25 cellular contexts compared by ENCODE assay signal in the genomic region with DNA sequence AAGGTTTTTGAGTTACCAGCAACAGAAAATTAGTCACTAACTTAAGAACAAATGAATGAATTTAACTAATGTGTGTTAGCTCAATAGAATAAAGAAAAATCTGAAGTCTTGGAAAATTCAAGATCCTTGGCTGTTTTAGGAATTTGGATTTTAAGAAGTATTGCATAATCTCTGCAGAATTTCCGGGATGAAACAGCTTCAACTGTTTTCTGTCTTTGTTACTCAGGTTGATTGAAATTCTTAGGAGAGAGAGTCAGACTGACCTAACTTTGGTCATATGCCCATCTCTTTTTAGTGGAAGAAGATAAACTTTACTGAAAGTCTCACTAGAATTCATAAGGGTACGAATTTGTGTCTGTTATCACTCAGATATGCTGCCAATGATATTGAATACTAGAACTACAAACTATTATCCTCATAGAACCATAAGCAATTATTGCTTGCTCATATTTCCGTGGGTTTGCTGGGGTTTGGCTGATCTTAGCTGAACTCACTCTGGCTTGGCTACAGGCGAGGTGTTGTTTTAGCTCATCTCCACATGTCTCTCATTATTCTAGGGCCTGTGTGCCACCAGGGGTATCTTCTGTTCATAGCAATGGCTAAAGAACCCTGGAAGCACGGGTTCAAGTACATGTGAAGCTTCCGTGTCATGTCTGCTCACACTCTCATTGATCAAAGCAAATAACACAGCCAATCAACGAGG.
DNase-seq lines count a peak whose midpoint lies in the region; ATAC-seq and TF ChIP-seq lines count a peak whose summit lies in the region.
"Had no signal": no experiment of that assay in that cellular context is flagged by ENCODE, and none has a peak within 500 bp of the region (broad histone marks: within the 10 kb centered on the region; RNA-seq: fewer than 3 reads in every experiment).

No MANE protein-coding gene starts in this region.

- peak; percentile 51 for DNase-seq in GM03348 (ENCODE audit: low spot score)
- DNase-seq in RWPE2 (ENCODE audit: low spot score): no peak
- DNase-seq in fibroblast of the aortic adventitia (ENCODE audit: low read depth): peak; percentile 68
- peak; percentile 45 for DNase-seq in renal cortical epithelial cell (ENCODE audit: low read depth)
- DNase-seq in activated gamma-delta T cell treated with Interleukin-2 at 50 U/mL for 16 hours: no peak
- DNase-seq in activated CD4-positive, alpha-beta T cell treated with anti-CD3 and anti-CD28 coated beads for 36 hours: no peak
- DNase-seq in glomerular visceral epithelial cell (ENCODE audit: extremely low spot score): no peak
- DNase-seq in GM10248 (ENCODE audit: extremely low spot score): no peak
- DNase-seq: activated CD4-positive, alpha-beta T cell treated with anti-CD3 and anti-CD28 coated beads for 48 hours; activated naive CD4-positive, alpha-beta T cell treated with anti-CD3 and anti-CD28 coated beads, Interleukin-2, amount 10 ng/mL, durations not matched to agents 7 days and 5 days; activated T-cell treated with anti-CD3 and anti-CD28 coated beads, Interleukin-2, amount 50 U/mL, for 72 hours; CD4-positive, CD25-positive, alpha-beta regulatory T cell; effector CD4-positive, alpha-beta T cell; erythroblast; H7; midbrain; NCI-H1930; NCI-H345; OCI-M1; SIG-M5; T-cell had no signal

- H3K36me3 Mint-ChIP-seq in activated CD4-positive, alpha-beta T cell treated with anti-CD3 and anti-CD28 coated beads for 36 hours (ENCODE audit: low read depth): no peaks in the 10 kb centered on the region
- H3K36me3 Mint-ChIP-seq: activated naive CD4-positive, alpha-beta T cell treated with anti-CD3 and anti-CD28 coated beads, Interleukin-2, amount 10 ng/mL, durations not matched to agents 7 days and 5 days; CD4-positive, CD25-positive, alpha-beta regulatory T cell; T-cell had no signal

- H3K27ac ChIP-seq in RWPE2 (ENCODE audit: poor library complexity, severe bottlenecking): no peak overlapping the region
- H3K27ac ChIP-seq: ascending aorta, KMS-11, parathyroid adenoma had no signal

- POLR2A ChIA-PET in activated CD4-positive, alpha-beta T cell treated with anti-CD3 and anti-CD28 coated beads for 36 hours (lab: Charles Lee): no interaction called here
- POLR2A ChIA-PET in GM10248 (lab: Yijun Ruan, JAX): no interaction called here

- ATAC-seq in RWPE2 (ENCODE audit: low read depth): peak; percentile 41; the same call in 2 of the 3 replicates
- no peak for ATAC-seq in activated CD4-positive, alpha-beta T cell treated with anti-CD3 and anti-CD28 coated beads for 36 hours
- ATAC-seq: activated T-cell treated with anti-CD3 and anti-CD28 coated beads, Interleukin-2, amount 50 U/mL, for 72 hours; natural killer cell treated with Interleukin-12 subunit alpha and Interleukin-12 subunit beta and Interleukin-15 and Interleukin-18, amount 100 ng/mL, for 72 hours; T-cell had no signal

- H3K4me1 Mint-ChIP-seq in activated CD4-positive, alpha-beta T cell treated with anti-CD3 and anti-CD28 coated beads for 36 hours: no peaks in the 10 kb centered on the region
- H3K4me1 Mint-ChIP-seq: activated naive CD4-positive, alpha-beta T cell treated with anti-CD3 and anti-CD28 coated beads, Interleukin-2, amount 10 ng/mL, durations not matched to agents 7 days and 5 days; CD4-positive, CD25-positive, alpha-beta regulatory T cell; T-cell had no signal

- H3K4me3 Mint-ChIP-seq in activated CD4-positive, alpha-beta T cell treated with anti-CD3 and anti-CD28 coated beads for 36 hours: no peak overlapping the region
- H3K4me3 Mint-ChIP-seq: activated naive CD4-positive, alpha-beta T cell treated with anti-CD3 and anti-CD28 coated beads, Interleukin-2, amount 10 ng/mL, durations not matched to agents 7 days and 5 days; activated T-cell treated with anti-CD3 and anti-CD28 coated beads, Interleukin-2, amount 50 U/mL, for 72 hours; CD4-positive, CD25-positive, alpha-beta regulatory T cell; natural killer cell treated with Interleukin-12 subunit alpha and Interleukin-12 subunit beta and Interleukin-15 and Interleukin-18, amount 100 ng/mL, for 72 hours; T-cell had no signal

- intact Hi-C loops in activated CD4-positive, alpha-beta T cell treated with anti-CD3 and anti-CD28 coated beads for 36 hours (cut with DNase I, micrococcal nuclease): no loop called here

- H3K4me3 ChIP-seq in RWPE2 (ENCODE audit: severe bottlenecking) (no peak overlapping the region), fibroblast of the aortic adventitia (ENCODE audit: low read depth, low read length) (no peak overlapping the region)
- H3K4me3 ChIP-seq: ascending aorta had no signal

- H3K9me3 ChIP-seq in RWPE2 (ENCODE audit: severe bottlenecking): no peaks in the 10 kb centered on the region
- H3K9me3 ChIP-seq: ascending aorta had no signal

- no peaks in the 10 kb centered on the region for H3K36me3 ChIP-seq in RWPE2 (ENCODE audit: low read depth)
- H3K36me3 ChIP-seq: ascending aorta had no signal

- H3K27me3 Mint-ChIP-seq in activated CD4-positive, alpha-beta T cell treated with anti-CD3 and anti-CD28 coated beads for 36 hours: no peaks in the 10 kb centered on the region
- H3K27me3 Mint-ChIP-seq: activated naive CD4-positive, alpha-beta T cell treated with anti-CD3 and anti-CD28 coated beads, Interleukin-2, amount 10 ng/mL, durations not matched to agents 7 days and 5 days; CD4-positive, CD25-positive, alpha-beta regulatory T cell; natural killer cell treated with Interleukin-12 subunit alpha and Interleukin-12 subunit beta and Interleukin-15 and Interleukin-18, amount 100 ng/mL, for 72 hours; T-cell had no signal

- TF ChIP-seq CTCF in RWPE2 (IDR thresholded peaks at IDR 0.05; ENCODE audit: poor library complexity, severe bottlenecking) (no peak), fibroblast of the aortic adventitia (IDR thresholded peaks at IDR 0.05; ENCODE audit: insufficient read depth, low read length) (no peak), GM10248 (IDR thresholded peaks at IDR 0.05; ENCODE audit: control extremely low read depth, extremely low read depth, low read depth, missing control alignments) (no peak)

- H3K27ac Mint-ChIP-seq in activated CD4-positive, alpha-beta T cell treated with anti-CD3 and anti-CD28 coated beads for 36 hours: no peak overlapping the region
- H3K27ac Mint-ChIP-seq: activated naive CD4-positive, alpha-beta T cell treated with anti-CD3 and anti-CD28 coated beads, Interleukin-2, amount 10 ng/mL, durations not matched to agents 7 days and 5 days; activated T-cell treated with anti-CD3 and anti-CD28 coated beads, Interleukin-2, amount 50 U/mL, for 72 hours; CD4-positive, CD25-positive, alpha-beta regulatory T cell; natural killer cell treated with Interleukin-12 subunit alpha and Interleukin-12 subunit beta and Interleukin-15 and Interleukin-18, amount 100 ng/mL, for 72 hours; T-cell had no signal

- peaks cover 26% of the 10 kb centered on the region for H3K27me3 ChIP-seq in RWPE2 (ENCODE audit: insufficient read depth, poor library complexity, severe bottlenecking)
- H3K27me3 ChIP-seq: ascending aorta had no signal

- H3K9me3 Mint-ChIP-seq in activated CD4-positive, alpha-beta T cell treated with anti-CD3 and anti-CD28 coated beads for 36 hours (ENCODE audit: low read depth): peaks cover 13% of the 10 kb centered on the region

- CTCF ChIA-PET in activated CD4-positive, alpha-beta T cell treated with anti-CD3 and anti-CD28 coated beads for 36 hours (lab: Charles Lee): no interaction called here
- CTCF ChIA-PET in GM10248 (lab: Yijun Ruan, JAX): interaction anchor here (0.6 kb wide), 1 partner anchor 77 kb away, joined by 3 read pairs; no protein-coding TSS in a partner anchor

- peaks cover 5% of the 10 kb centered on the region for H3K4me1 ChIP-seq in RWPE2 (ENCODE audit: insufficient read depth, poor library complexity, severe bottlenecking)
- H3K4me1 ChIP-seq: ascending aorta, parathyroid adenoma had no signal

Comparison
In these comparisons a context has a peak if more than half of its experiments do, and no peak if none do; other contexts are left out.
1. DNase-seq: peak in GM03348 (single experiment), fibroblast of the aortic adventitia (single experiment) and renal cortical epithelial cell (single experiment); none in RWPE2 (single experiment), activated gamma-delta T cell treated with Interleukin-2 at 50 U/mL for 16 hours (single experiment), activated CD4-positive, alpha-beta T cell treated with anti-CD3 and anti-CD28 coated beads for 36 hours (single experiment), glomerular visceral epithelial cell (single experiment) and GM10248 (single experiment).